1 cellular context compared by ENCODE assay signal in genomic region chr19:6279620-6279930, GRCh38.
TF ChIP-seq lines count a peak whose summit lies in the region.

No MANE protein-coding gene starts in this region.

TF ChIP-seq in GM23338, 12 proteins besides CTCF, POLR2A, EP300 and RAD21 (continued from another document):
- TF ChIP-seq, protein P1, sequence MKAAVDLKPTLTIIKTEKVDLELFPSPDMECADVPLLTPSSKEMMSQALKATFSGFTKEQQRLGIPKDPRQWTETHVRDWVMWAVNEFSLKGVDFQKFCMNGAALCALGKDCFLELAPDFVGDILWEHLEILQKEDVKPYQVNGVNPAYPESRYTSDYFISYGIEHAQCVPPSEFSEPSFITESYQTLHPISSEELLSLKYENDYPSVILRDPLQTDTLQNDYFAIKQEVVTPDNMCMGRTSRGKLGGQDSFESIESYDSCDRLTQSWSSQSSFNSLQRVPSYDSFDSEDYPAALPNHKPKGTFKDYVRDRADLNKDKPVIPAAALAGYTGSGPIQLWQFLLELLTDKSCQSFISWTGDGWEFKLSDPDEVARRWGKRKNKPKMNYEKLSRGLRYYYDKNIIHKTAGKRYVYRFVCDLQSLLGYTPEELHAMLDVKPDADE (IDR thresholded peaks at IDR 0.05), result no peak
- no peak for TF ChIP-seq REST (IDR thresholded peaks at IDR 0.05; ENCODE audit: unreplicated experiment)
- TF ChIP-seq ZNF331 (CRISPR knock-in tag; IDR thresholded peaks at IDR 0.05; ENCODE audit: low read depth), result no peak
